ENCODE assay signal across 19 cellular contexts in genomic region chr2:205989291-205990071, GRCh38.
DNase-seq lines count a peak whose midpoint lies in the region; ATAC-seq, FAIRE-seq and TF ChIP-seq lines count a peak whose summit lies in the region.
"Had no signal": no experiment of that assay in that cellular context is flagged by ENCODE, and none has a peak within 500 bp of the region (broad histone marks: within the 10 kb centered on the region; RNA-seq: fewer than 3 reads in every experiment).

No MANE protein-coding gene starts in this region.

- TF ChIP-seq RAD21 in A549 (conservative IDR thresholded peaks at IDR 0.05 in 1 of 2, IDR thresholded peaks at IDR 0.05 in 1 of 2): no peak

- POLR2A ChIA-PET in A549 (lab: Yijun Ruan, JAX): no interaction called here
- POLR2A ChIA-PET in CD4-positive, alpha-beta memory T cell (lab: Charles Lee; ENCODE audit: partially characterized antibody): no interaction called here

- H3K9me3 ChIP-seq in A549 (no peaks in the 10 kb centered on the region), right lobe of liver (no peaks in the 10 kb centered on the region), spleen (no peaks in the 10 kb centered on the region)
- no peaks in the 10 kb centered on the region for H3K9me3 ChIP-seq in CD4-positive, alpha-beta memory T cell (ENCODE audit: control insufficient read depth in 1 of 2, low read length in 2 of 2)
- H3K9me3 ChIP-seq: esophagus squamous epithelium, vagina had no signal

- no peak for FAIRE-seq in A549 (lab: Jason Lieb, UNC)

- no peaks in the 10 kb centered on the region for H3K36me3 ChIP-seq in right lobe of liver
- H3K36me3 ChIP-seq in CD4-positive, alpha-beta memory T cell (ENCODE audit: insufficient read depth, low read length): peaks cover 7% of the 10 kb centered on the region
- H3K36me3 ChIP-seq in spleen: peaks cover 0 to 39% (median 11%) of the 10 kb centered on the region in 6 donors

- CTCF ChIA-PET in A549 (lab: Yijun Ruan, JAX): no interaction called here
- CTCF ChIA-PET in CD4-positive, alpha-beta memory T cell (lab: Charles Lee; ENCODE audit: partially characterized antibody): no interaction called here

- no peak for DNase-seq in A549 (ENCODE audit: low read depth in 1 of 2, low spot score in 1 of 2)
- DNase-seq in epithelial cell of proximal tubule (ENCODE audit: low read depth): peak; percentile 38
- DNase-seq in right lobe of liver: no peak
- no peak for DNase-seq in CD4-positive, alpha-beta memory T cell
- no peak for DNase-seq in sciatic nerve (ENCODE audit: low spot score)
- DNase-seq in spleen: no peak
- no peak for DNase-seq in effector CD8-positive, alpha-beta T cell (lab: John Stamatoyannopoulos, UW)
- DNase-seq: activated B cell treated with CpG ODN at 0.5 μM for 24 hours; activated CD8-positive, alpha-beta memory T cell treated with anti-CD3 and anti-CD28 coated beads for 24 hours; cortex of kidney; esophagus squamous epithelium; hypothalamus; naive B cell; NCI-H1417 treated with DMSO at 0.1 percent for 48 hours; NCI-H226 had no signal

- TF ChIP-seq CTCF in A549 (IDR thresholded peaks at IDR 0.05) (no peak), epithelial cell of proximal tubule (conservative IDR thresholded peaks at IDR 0.05; ENCODE audit: low read depth, low read length) (no peak), right lobe of liver (IDR thresholded peaks at IDR 0.05) (no peak), spleen (IDR thresholded peaks at IDR 0.05 in 8 of 11, conservative IDR thresholded peaks at IDR 0.05 in 3 of 11) (no peak)

- H3K4me3 ChIP-seq in A549: no peak overlapping the region
- no peak overlapping the region for H3K4me3 ChIP-seq in epithelial cell of proximal tubule (ENCODE audit: low read depth, low read length)
- H3K4me3 ChIP-seq in right lobe of liver: no peak overlapping the region
- H3K4me3 ChIP-seq in CD4-positive, alpha-beta memory T cell (ENCODE audit: low read length in 2 of 2): no peak overlapping the region
- H3K4me3 ChIP-seq in spleen: no peak overlapping the region
- H3K4me3 ChIP-seq: esophagus squamous epithelium, vagina had no signal

- peak overlapping the region in 2 of 3 donors; percentile 57 to 69 for H3K27ac Mint-ChIP-seq in IgD-negative memory B cell
- peak overlapping the region in 2 of 7 donors; percentile 22 to 83 for H3K27ac Mint-ChIP-seq in CD4-positive, alpha-beta memory T cell
- H3K27ac Mint-ChIP-seq: activated B cell treated with CpG ODN at 0.5 μM for 24 hours had no signal

- no peaks in the 10 kb centered on the region for H3K9me3 Mint-ChIP-seq in IgD-negative memory B cell
- no peaks in the 10 kb centered on the region for H3K9me3 Mint-ChIP-seq in CD4-positive, alpha-beta memory T cell
- H3K9me3 Mint-ChIP-seq: activated B cell treated with CpG ODN at 0.5 μM for 24 hours, naive B cell had no signal

- 85% methylated on average over 10 of the region's 10 CpGs for WGBS in A549 (ENCODE audit: missing lambda C conversion rate)
- WGBS in right lobe of liver (ENCODE audit: insufficient coverage, low coverage, low lambda C conversion rate, missing lambda C conversion rate): 71% methylated on average over 6 of the region's 10 CpGs
- WGBS in spleen, 5 donors: 87 to 94% (median 91%) methylated on average over 10 of the region's 10 CpGs

- H3K27me3 ChIP-seq in right lobe of liver (no peaks in the 10 kb centered on the region), spleen (replicated peaks in 1 of 7) (no peaks in the 10 kb centered on the region)
- H3K27me3 ChIP-seq in CD4-positive, alpha-beta memory T cell (ENCODE audit: insufficient read depth, low read length): no peaks in the 10 kb centered on the region
- H3K27me3 ChIP-seq: esophagus squamous epithelium, vagina had no signal

- TF ChIP-seq POLR2A in A549 (IDR thresholded peaks at IDR 0.05; ENCODE audit: low read length) (no peak), right lobe of liver (IDR thresholded peaks at IDR 0.05) (no peak), spleen (IDR thresholded peaks at IDR 0.05) (no peak)

- H3K4me3 Mint-ChIP-seq in IgD-negative memory B cell: no peak overlapping the region
- H3K4me3 Mint-ChIP-seq in CD4-positive, alpha-beta memory T cell: no peak overlapping the region
- H3K4me3 Mint-ChIP-seq: activated B cell treated with CpG ODN at 0.5 μM for 24 hours, naive B cell had no signal

- peak overlapping the region; percentile 26 to 60; a peak in 3 of 6 replicates for H3K27ac ChIP-seq in A549
- peak overlapping the region in 1 of 3 donors; percentile 20 for H3K27ac ChIP-seq in right lobe of liver
- no peak overlapping the region for H3K27ac ChIP-seq in CD4-positive, alpha-beta memory T cell (ENCODE audit: low read depth, low read length)
- no peak overlapping the region for H3K27ac ChIP-seq in spleen
- H3K27ac ChIP-seq: esophagus squamous epithelium, HL-60, KMS-11, vagina had no signal

- intact Hi-C loops in right lobe of liver (cut with DNase I): no loop called here
- intact Hi-C loops in CD4-positive, alpha-beta memory T cell (cut with micrococcal nuclease): no loop called here
- intact Hi-C loops in sciatic nerve (cut with DNase I): no loop called here
- intact Hi-C loops in spleen (cut with DNase I; ENCODE audit: low total_unique reads): no loop called here

- ATAC-seq in A549: peak in 1 of 2 experiments; percentile 41; a peak in 1 of 6 replicates
- peak; percentile 83 to 90 (median 88) for ATAC-seq in right lobe of liver
- no peak for ATAC-seq in sciatic nerve

- H3K27me3 Mint-ChIP-seq in IgD-negative memory B cell: no peaks in the 10 kb centered on the region
- no peaks in the 10 kb centered on the region for H3K27me3 Mint-ChIP-seq in CD4-positive, alpha-beta memory T cell
- H3K27me3 Mint-ChIP-seq: activated B cell treated with CpG ODN at 0.5 μM for 24 hours, naive B cell had no signal

- H3K4me1 ChIP-seq in A549 (peaks cover 15% of the 10 kb centered on the region; the same call in 2 of the 3 replicates), right lobe of liver (peaks cover 0 to 21% (median 0%) of the 10 kb centered on the region in 4 donors), spleen (peaks cover 0 to 7% (median 2%) of the 10 kb centered on the region in 6 donors)
- no peaks in the 10 kb centered on the region for H3K4me1 ChIP-seq in CD4-positive, alpha-beta memory T cell (ENCODE audit: insufficient read depth, low read length)
- H3K4me1 ChIP-seq: esophagus squamous epithelium, vagina had no signal

- peaks cover 5% of the 10 kb centered on the region for H3K36me3 Mint-ChIP-seq in IgD-negative memory B cell
- peaks cover 15 to 23% of the 10 kb centered on the region in 2 donors for H3K36me3 Mint-ChIP-seq in CD4-positive, alpha-beta memory T cell

- H3K4me2 ChIP-seq in A549: peak overlapping the region; percentile 38
- H3K4me2 ChIP-seq: KMS-11 had no signal

- no peak for TF ChIP-seq EP300 in A549 (IDR thresholded peaks at IDR 0.05)

- peaks cover 0 to 4% (median 1%) of the 10 kb centered on the region in 3 donors for H3K4me1 Mint-ChIP-seq in IgD-negative memory B cell
- H3K4me1 Mint-ChIP-seq in CD4-positive, alpha-beta memory T cell: peaks cover 0 to 2% (median under 1%) of the 10 kb centered on the region in 4 donors
- H3K4me1 Mint-ChIP-seq: activated B cell treated with CpG ODN at 0.5 μM for 24 hours had no signal

TF ChIP-seq in A549, 52 proteins besides CTCF, POLR2A, EP300 and RAD21:
- TF ChIP-seq SREBF2 (IDR thresholded peaks at IDR 0.05) (no peak), FOSL2 (IDR thresholded peaks at IDR 0.05) (no peak), FOSL2 (CRISPR knock-in tag; IDR thresholded peaks at IDR 0.05) (no peak), TP53 (CRISPR knock-in tag; IDR thresholded peaks at IDR 0.05) (no peak), MYC (IDR thresholded peaks at IDR 0.05; ENCODE audit: borderline replicate concordance, low read length) (no peak), MAFK (IDR thresholded peaks at IDR 0.05; ENCODE audit: partially characterized antibody) (peak; percentile 55), RARB (CRISPR knock-in tag; IDR thresholded peaks at IDR 0.05) (no peak), ESRRA (IDR thresholded peaks at IDR 0.05; ENCODE audit: borderline replicate concordance, low read length) (no peak), CEBPB (IDR thresholded peaks at IDR 0.05) (peak; percentile 56 to 76), EHMT2 (IDR thresholded peaks at IDR 0.05; ENCODE audit: low read depth) (no peak), ELK1 (IDR thresholded peaks at IDR 0.05; ENCODE audit: low read depth, low read length) (no peak), PBX3 (IDR thresholded peaks at IDR 0.05) (no peak)

Comparison
In these comparisons a context has a peak if more than half of its experiments do, and no peak if none do; other contexts are left out.
1. H3K27ac ChIP-seq: peak in A549 (2 of 2); none in CD4-positive, alpha-beta memory T cell (single experiment) and spleen (0 of 8).